Comparison of ENCODE assay signal across 8 cellular contexts in genomic region chr11:67463680-67464410, GRCh38. TPM values are rescaled to one million over a fixed set of nuclear protein-coding genes. Genes with fewer than 3 reads are reported as not detected.
DNase-seq lines count a peak whose midpoint lies in the region; ATAC-seq and TF ChIP-seq lines count a peak whose summit lies in the region.

No MANE protein-coding gene starts in this region.

- H3K27ac ChIP-seq in DND-41 (ENCODE audit: low read length), result peak overlapping the region; percentile 97
- peak overlapping the region; percentile 94 for H3K27ac ChIP-seq in colonic mucosa
- no peak overlapping the region for H3K27ac ChIP-seq in mesendoderm (ENCODE audit: low read depth, low read length)
- peak overlapping the region; percentile 86 to 90 for H3K27ac ChIP-seq in uterus

- H2AK5ac ChIP-seq in mesendoderm (ENCODE audit: low read length), result peak overlapping the region; percentile 96

- H3K4me1 ChIP-seq in DND-41 (ENCODE audit: insufficient read depth, low read length) (peaks cover 46% of the 10 kb centered on the region), colonic mucosa (peaks cover 18% of the 10 kb centered on the region), mesendoderm (ENCODE audit: control insufficient read depth, low read depth, low read length) (peaks cover 3% of the 10 kb centered on the region), uterus (peaks cover 0 to 6% of the 10 kb centered on the region in 2 donors)

- no peak for DNase-seq in DND-41
- DNase-seq in NOMO-1 treated with DMSO at 0.1 percent for 48 hours (lab: John Stamatoyannopoulos, UW; ENCODE audit: unreplicated experiment), result peak; percentile 83
- DNase-seq in colonic mucosa, result peak; percentile 60
- no peak for DNase-seq in mesendoderm
- DNase-seq in uterus, result peak; percentile 46 to 50
- DNase-seq in stimulated activated CD4-positive, alpha-beta T cell treated with anti-CD3 and anti-CD28 coated beads, Interleukin-4, amount 100 ng/mL, for 4 hours, result no peak
- no peak for DNase-seq in stimulated activated naive CD4-positive, alpha-beta T cell treated with Interleukin-2 at 50 U/mL for 16 hours (lab: John Stamatoyannopoulos, UW)

- H3K9me3 ChIP-seq in DND-41 (ENCODE audit: insufficient read depth, low read length, severe bottlenecking) (no peaks in the 10 kb centered on the region), colonic mucosa (no peaks in the 10 kb centered on the region), uterus (no peaks in the 10 kb centered on the region)

- peaks cover 2% of the 10 kb centered on the region for H3K79me1 ChIP-seq in mesendoderm (ENCODE audit: low read length)

- peak overlapping the region; percentile 73 to 89; a peak in 3 of 4 replicates for H3K4me3 ChIP-seq in DND-41 (ENCODE audit: low read depth in 1 of 2, low read length in 2 of 2)
- H3K4me3 ChIP-seq in colonic mucosa, result peak overlapping the region; percentile 63
- H3K4me3 ChIP-seq in mesendoderm (ENCODE audit: low read length), result no peak overlapping the region
- peak overlapping the region; percentile 24 to 40 for H3K4me3 ChIP-seq in uterus

- peaks cover 37% of the 10 kb centered on the region for H3K79me2 ChIP-seq in DND-41 (ENCODE audit: insufficient read depth, low read length)
- H3K79me2 ChIP-seq in mesendoderm (ENCODE audit: control insufficient read depth, insufficient read depth, low read length), result no peaks in the 10 kb centered on the region

- H2BK15ac ChIP-seq in mesendoderm (replicated peaks; ENCODE audit: low read depth), result no peak overlapping the region

- H3K36me3 ChIP-seq in DND-41 (ENCODE audit: insufficient read depth, low read length) (peaks cover 12% of the 10 kb centered on the region; the same call in 1 of the 2 replicates), colonic mucosa (no peaks in the 10 kb centered on the region), mesendoderm (ENCODE audit: control insufficient read depth, insufficient read depth, low read length) (no peaks in the 10 kb centered on the region), uterus (no peaks in the 10 kb centered on the region)

- H3K18ac ChIP-seq in mesendoderm (ENCODE audit: low read length), result no peak overlapping the region

- intact Hi-C loops in colonic mucosa (cut with DNase I) (no loop called here), uterus (cut with DNase I; ENCODE audit: low total_unique reads) (no loop called here)

- TF ChIP-seq CTCF in DND-41 (IDR thresholded peaks at IDR 0.05; ENCODE audit: borderline replicate concordance, extremely low read depth, low read length, poor library complexity, severe bottlenecking) (no peak), colonic mucosa (IDR thresholded peaks at IDR 0.05) (no peak), uterus (IDR thresholded peaks at IDR 0.05) (no peak)

- no peak for TF ChIP-seq POLR2A in uterus (IDR thresholded peaks at IDR 0.05)

- peak overlapping the region; percentile 75 for H3K4me2 ChIP-seq in DND-41 (ENCODE audit: insufficient read depth, low read length)
- H3K4me2 ChIP-seq in mesendoderm (ENCODE audit: low read length), result no peak overlapping the region

- H3K56ac ChIP-seq in mesendoderm (ENCODE audit: low read length), result peak overlapping the region; percentile 77

- no peak overlapping the region for H2BK5ac ChIP-seq in mesendoderm (ENCODE audit: low read length)

- H3K9ac ChIP-seq in DND-41 (ENCODE audit: low read depth, low read length) (peak overlapping the region; percentile 92), colonic mucosa (ENCODE audit: low read depth in 2 of 2, low read length in 2 of 2) (peak overlapping the region; percentile 45 to 61), mesendoderm (ENCODE audit: low read length) (peak overlapping the region; percentile 62)

- H3K4ac ChIP-seq in mesendoderm (ENCODE audit: low read depth, low read length), result peak overlapping the region; percentile 20

- peak overlapping the region; percentile 44 for H4K8ac ChIP-seq in mesendoderm (ENCODE audit: low read depth, low read length)

- H3K23ac ChIP-seq in mesendoderm (ENCODE audit: low read length), result no peak overlapping the region

- no CpG with 5 or more reads among the region's 20 CpGs for WGBS in mesendoderm (ENCODE audit: extremely low coverage, insufficient coverage, low lambda C conversion rate)

- no peak overlapping the region for H4K5ac ChIP-seq in mesendoderm (ENCODE audit: low read length)

- H2BK120ac ChIP-seq in mesendoderm (ENCODE audit: low read depth, low read length), result no peak overlapping the region

- H3K27me3 ChIP-seq in DND-41 (ENCODE audit: insufficient read depth, low read length, poor library complexity), result no peaks in the 10 kb centered on the region
- no peaks in the 10 kb centered on the region for H3K27me3 ChIP-seq in colonic mucosa
- no peaks in the 10 kb centered on the region for H3K27me3 ChIP-seq in mesendoderm (ENCODE audit: insufficient read depth, low read length, poor library complexity)
- no peaks in the 10 kb centered on the region for H3K27me3 ChIP-seq in uterus

- H2AFZ ChIP-seq in DND-41 (ENCODE audit: low read depth, low read length), result peak overlapping the region; percentile 80

- no peak for ATAC-seq in DND-41 (ENCODE audit: insufficient read depth, low read depth)
- ATAC-seq in HG03432 (IDR thresholded peaks at IDR 0.05; ENCODE audit: unreplicated experiment), result no peak

- H4K20me1 ChIP-seq in DND-41 (ENCODE audit: insufficient read depth, low read length), result no peaks in the 10 kb centered on the region

RNA-seq across cellular contexts. Expression of gene TMEM134, which starts 5.2 kb away (rescaled TPM):
- total RNA-seq in colonic mucosa, result 10 to 100 TPM; 50.1 to 59.5 TPM
- 27.8 TPM for polyA plus RNA-seq in mesendoderm (2013, experiment 1 of 2)
- polyA plus RNA-seq in mesendoderm (2013, experiment 2 of 2), result 25.7 TPM
- total RNA-seq in uterus, result 10 to 100 TPM in 3 of 4 donors, 1 to 10 TPM in 1; 6.9 to 59.5 (median 36.0) TPM

RNA-seq across cellular contexts. Expression of gene CABP4, which starts 8.7 kb away (rescaled TPM):
- total RNA-seq in colonic mucosa, result under 1 TPM; 0.20 to 0.53 TPM
- polyA plus RNA-seq in mesendoderm (2013, experiment 1 of 2), result 0.06 TPM
- polyA plus RNA-seq in mesendoderm (2013, experiment 2 of 2), result not detected
- 1 to 10 TPM in 1 of 4 donors, under 1 TPM in 1, not detected in 2; 0.67 to 1.9 TPM for total RNA-seq in uterus

RNA-seq across cellular contexts. Expression of gene GPR152, which starts 11.3 kb away (rescaled TPM):
- total RNA-seq in colonic mucosa (not detected), uterus (not detected)
- not detected for polyA plus RNA-seq in mesendoderm (2013, experiment 1 of 2)
- not detected for polyA plus RNA-seq in mesendoderm (2013, experiment 2 of 2)

RNA-seq across cellular contexts. Expression of gene AIP, which starts 19.0 kb away (rescaled TPM):
- total RNA-seq in colonic mucosa (10 to 100 TPM; 45.3 to 57.9 TPM), uterus (100 to 1,000 TPM in 1 of 4 donors, 10 to 100 TPM in 3; 52.9 to 131 (median 85.5) TPM)
- 14.4 TPM for polyA plus RNA-seq in mesendoderm (2013, experiment 1 of 2)
- 14.2 TPM for polyA plus RNA-seq in mesendoderm (2013, experiment 2 of 2)

RNA-seq across cellular contexts. Expression of gene CORO1B, which starts 20.6 kb away (rescaled TPM):
- total RNA-seq in colonic mucosa, result 100 to 1,000 TPM; 213 to 243 TPM
- 44.3 TPM for polyA plus RNA-seq in mesendoderm (2013, experiment 1 of 2)
- 48.8 TPM for polyA plus RNA-seq in mesendoderm (2013, experiment 2 of 2)
- total RNA-seq in uterus, result 10 to 100 TPM; 34.7 to 79.2 (median 69.0) TPM

Comparison
In these comparisons a context has a peak if more than half of its experiments do, and no peak if none do; other contexts are left out.
1. DNase-seq: peak in NOMO-1 treated with DMSO at 0.1 percent for 48 hours (single experiment), colonic mucosa (single experiment) and uterus (2 of 2); none in DND-41 (single experiment), mesendoderm (single experiment), stimulated activated CD4-positive, alpha-beta T cell treated with anti-CD3 and anti-CD28 coated beads, Interleukin-4, amount 100 ng/mL, for 4 hours (0 of 2) and stimulated activated naive CD4-positive, alpha-beta T cell treated with Interleukin-2 at 50 U/mL for 16 hours (single experiment).
2. Peak in every context shown above with its lines, with median percentiles within 50 percentile points of each other: H3K9ac ChIP-seq.